In the genomic region with DNA sequence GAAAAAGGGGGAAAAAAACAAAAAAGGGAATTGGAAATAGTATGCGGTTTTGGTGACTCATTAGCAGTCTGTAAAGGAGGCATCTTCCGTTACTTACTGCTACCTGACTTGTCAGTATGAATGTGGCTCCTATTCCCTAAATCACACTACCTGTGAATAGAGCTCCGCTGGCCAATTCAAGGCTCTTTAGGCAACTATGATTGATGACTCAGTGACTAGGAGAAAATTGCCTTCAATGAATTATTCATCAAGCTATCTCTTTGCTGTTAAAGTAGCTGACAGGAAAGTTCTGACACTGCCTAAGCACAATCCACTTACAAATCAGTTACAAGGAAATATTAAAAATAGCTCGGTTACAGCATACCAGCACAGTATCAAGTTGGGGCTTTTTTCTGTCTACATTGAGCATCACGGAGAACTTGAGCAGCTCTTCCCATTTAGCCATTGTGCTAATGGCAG, we compare ENCODE assay signal across 17 cellular contexts.
DNase-seq lines count a peak whose midpoint lies in the region; ATAC-seq and TF ChIP-seq lines count a peak whose summit lies in the region.
"Had no signal": no experiment of that assay in that cellular context is flagged by ENCODE, and none has a peak within 500 bp of the region (broad histone marks: within the 10 kb centered on the region; RNA-seq: fewer than 3 reads in every experiment).

No MANE protein-coding gene starts in this region.

- H3K27me3 ChIP-seq in left lung (peaks cover 0 to 7% of the 10 kb centered on the region in 2 donors), sigmoid colon (no peaks in the 10 kb centered on the region)

- no peak for TF ChIP-seq EP300 in sigmoid colon (IDR thresholded peaks at IDR 0.05)

- no peaks in the 10 kb centered on the region for H3K4me1 ChIP-seq in left lung
- H3K4me1 ChIP-seq in sigmoid colon: no peaks in the 10 kb centered on the region
- H3K4me1 ChIP-seq: Caco-2, parathyroid adenoma, upper lobe of right lung had no signal

- 49 to 66% methylated on average over 5 of the region's 5 CpGs for WGBS in sigmoid colon, 2 donors

- intact Hi-C loops in left lung (cut with DNase I) (no loop called here), sigmoid colon (cut with DNase I) (no loop called here)

- DNase-seq in NCI-H1105 (lab: John Stamatoyannopoulos, UW) (peak; percentile 99), NCI-H1105 treated with DMSO at 0.1 percent for 48 hours (lab: John Stamatoyannopoulos, UW) (no peak), NCI-H1436 (lab: John Stamatoyannopoulos, UW) (peak; percentile 95), RPMI8226 (peak; percentile 3), left lung (no peak), sigmoid colon (no peak)
- DNase-seq in activated CD8-positive, alpha-beta memory T cell treated with anti-CD3 and anti-CD28 coated beads for 24 hours: no peak
- no peak for DNase-seq in activated CD4-positive, CD25-positive, alpha-beta regulatory T cell treated with anti-CD3 and anti-CD28 coated beads, Interleukin-2, amount 50 U/mL, for 72 hours
- DNase-seq: 8988T, activated gamma-delta T cell treated with Interleukin-2 at 50 U/mL for 16 hours, Caco-2, erythroblast, midbrain, NCI-H1048, upper lobe of right lung had no signal

- TF ChIP-seq CTCF in left lung (IDR thresholded peaks at IDR 0.05): no peak
- TF ChIP-seq CTCF in sigmoid colon (IDR thresholded peaks at IDR 0.05): no peak

- ATAC-seq in left lung: peak; percentile 72
- ATAC-seq: Right ventricle myocardium inferior, upper lobe of right lung had no signal

- TF ChIP-seq POLR2A in sigmoid colon (IDR thresholded peaks at IDR 0.05): no peak

- H3K9me3 ChIP-seq in left lung (no peaks in the 10 kb centered on the region), sigmoid colon (no peaks in the 10 kb centered on the region)
- H3K9me3 ChIP-seq: Caco-2, upper lobe of right lung had no signal

- no peak overlapping the region for H3K27ac ChIP-seq in left lung
- no peak overlapping the region for H3K27ac ChIP-seq in sigmoid colon
- H3K27ac ChIP-seq: parathyroid adenoma, upper lobe of right lung had no signal

- H3K36me3 ChIP-seq in left lung: no peaks in the 10 kb centered on the region
- no peaks in the 10 kb centered on the region for H3K36me3 ChIP-seq in sigmoid colon
- H3K36me3 ChIP-seq: upper lobe of right lung had no signal

- H3K4me3 ChIP-seq in left lung: no peak overlapping the region
- H3K4me3 ChIP-seq in sigmoid colon: no peak overlapping the region
- H3K4me3 ChIP-seq: upper lobe of right lung had no signal

Comparison
In these comparisons a context has a peak if more than half of its experiments do, and no peak if none do; other contexts are left out.
1. DNase-seq: peak in NCI-H1105 (single experiment), NCI-H1436 (single experiment) and RPMI8226 (single experiment); none in NCI-H1105 treated with DMSO at 0.1 percent for 48 hours (single experiment), left lung (0 of 2), sigmoid colon (single experiment), activated CD8-positive, alpha-beta memory T cell treated with anti-CD3 and anti-CD28 coated beads for 24 hours (single experiment) and activated CD4-positive, CD25-positive, alpha-beta regulatory T cell treated with anti-CD3 and anti-CD28 coated beads, Interleukin-2, amount 50 U/mL, for 72 hours (single experiment).